ENCODE assay signal across 6 cellular contexts in genomic region chr2:212638694-212639093, GRCh38.
"Had no signal": no experiment of that assay in that cellular context is flagged by ENCODE, and none has a peak within 500 bp of the region (broad histone marks: within the 10 kb centered on the region; RNA-seq: fewer than 3 reads in every experiment).

No MANE protein-coding gene starts in this region.

- H3K4me3 ChIP-seq: K562 had no signal

- ATAC-seq: HepG2, K562 had no signal

- DNase-seq: IMR-90, KBM-7, KG1 had no signal

- H3K27ac ChIP-seq: HL-60 had no signal
